1 cellular context compared by ENCODE assay signal in genomic region chr16:52528393-52529080, GRCh38.
TF ChIP-seq lines count a peak whose summit lies in the region.

No MANE protein-coding gene starts in this region.

TF ChIP-seq in WTC11, 78 proteins besides CTCF, POLR2A, EP300 and RAD21 (continued from another document):
- TF ChIP-seq ERG (CRISPR knock-in tag; IDR thresholded peaks at IDR 0.05) (no peak), ATF6 (CRISPR knock-in tag; IDR thresholded peaks at IDR 0.05) (no peak), MYBL2 (CRISPR knock-in tag; IDR thresholded peaks at IDR 0.05) (no peak), FOXP1 (CRISPR knock-in tag; IDR thresholded peaks at IDR 0.05; ENCODE audit: borderline replicate concordance) (no peak), SP1 (CRISPR knock-in tag; conservative IDR thresholded peaks at IDR 0.05) (no peak)
- TF ChIP-seq, protein P1, sequence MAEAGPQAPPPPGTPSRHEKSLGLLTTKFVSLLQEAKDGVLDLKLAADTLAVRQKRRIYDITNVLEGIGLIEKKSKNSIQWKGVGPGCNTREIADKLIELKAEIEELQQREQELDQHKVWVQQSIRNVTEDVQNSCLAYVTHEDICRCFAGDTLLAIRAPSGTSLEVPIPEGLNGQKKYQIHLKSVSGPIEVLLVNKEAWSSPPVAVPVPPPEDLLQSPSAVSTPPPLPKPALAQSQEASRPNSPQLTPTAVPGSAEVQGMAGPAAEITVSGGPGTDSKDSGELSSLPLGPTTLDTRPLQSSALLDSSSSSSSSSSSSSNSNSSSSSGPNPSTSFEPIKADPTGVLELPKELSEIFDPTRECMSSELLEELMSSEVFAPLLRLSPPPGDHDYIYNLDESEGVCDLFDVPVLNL (CRISPR knock-in tag; IDR thresholded peaks at IDR 0.05; ENCODE audit: borderline replicate concordance, low read depth), result no peak
TF ChIP-seq in WTC11: peak in this region for 0.
